In the genomic region with DNA sequence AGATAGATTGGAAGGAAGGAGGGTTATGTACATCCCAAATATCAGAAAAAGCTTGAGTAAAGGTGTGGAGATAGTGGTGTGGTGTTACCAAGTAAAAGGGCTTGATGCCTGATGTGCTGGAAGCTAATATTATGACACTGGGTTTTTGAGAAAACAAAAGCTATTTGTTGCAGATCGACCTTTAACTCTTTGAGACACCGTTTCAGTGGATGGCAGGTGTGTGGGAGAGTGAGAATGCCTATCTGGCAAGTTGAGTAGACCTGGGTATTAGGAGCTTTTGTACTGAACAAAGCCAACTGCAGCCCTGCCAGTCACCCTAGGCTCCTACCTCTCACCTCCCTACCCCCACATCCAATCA, we compare ENCODE assay signal across 11 cellular contexts. TPM values are rescaled to one million over a fixed set of nuclear protein-coding genes. Genes with fewer than 3 reads are reported as not detected.
DNase-seq lines count a peak whose midpoint lies in the region; ATAC-seq, FAIRE-seq and TF ChIP-seq lines count a peak whose summit lies in the region.
"Had no signal": no experiment of that assay in that cellular context is flagged by ENCODE, and none has a peak within 500 bp of the region (broad histone marks: within the 10 kb centered on the region; RNA-seq: fewer than 3 reads in every experiment).

No MANE protein-coding gene starts in this region.

- H3K9me3 ChIP-seq in CD8-positive, alpha-beta memory T cell (ENCODE audit: low read length) = no peaks in the 10 kb centered on the region
- H3K9me3 ChIP-seq in NT2/D1 (ENCODE audit: insufficient read depth, low read length) (peaks cover 5% of the 10 kb centered on the region; the same call in 1 of the 2 replicates), kidney (ENCODE audit: control insufficient read depth in 1 of 2, low read length in 2 of 2) (no peaks in the 10 kb centered on the region)
- H3K9me3 ChIP-seq: ascending aorta, uterus had no signal

- no peaks in the 10 kb centered on the region for H3K36me3 ChIP-seq in CD8-positive, alpha-beta memory T cell (ENCODE audit: insufficient read depth, low read length)
- H3K36me3 ChIP-seq in NT2/D1 (ENCODE audit: insufficient read depth, insufficient read length, low read length) (peaks cover 26% of the 10 kb centered on the region), kidney (ENCODE audit: control insufficient read depth in 1 of 2, insufficient read depth in 2 of 2, low read length in 2 of 2) (no peaks in the 10 kb centered on the region)
- H3K36me3 ChIP-seq: ascending aorta, uterus had no signal

- intact Hi-C loops in kidney (cut with DNase I) = no loop called here

- H3K4me3 Mint-ChIP-seq in CD8-positive, alpha-beta memory T cell = peak overlapping the region in 5 of 7 donors; percentile 28 to 94 (median 80)

- ATAC-seq in GM19328 (IDR thresholded peaks at IDR 0.05; ENCODE audit: unreplicated experiment) = no peak

- TF ChIP-seq CTCF in kidney (IDR thresholded peaks at IDR 0.05; ENCODE audit: borderline replicate concordance, extremely low read depth, insufficient read depth) = no peak

- no peaks in the 10 kb centered on the region for H3K27me3 ChIP-seq in CD8-positive, alpha-beta memory T cell (ENCODE audit: insufficient read depth, low read length, poor library complexity, severe bottlenecking)
- H3K27me3 ChIP-seq in NT2/D1 (ENCODE audit: insufficient read depth, insufficient read length) = no peaks in the 10 kb centered on the region
- H3K27me3 ChIP-seq: ascending aorta, uterus had no signal

- POLR2A ChIA-PET in CD8-positive, alpha-beta memory T cell (lab: Charles Lee) = interaction anchor here (1.4 kb wide), 1 partner anchor 19 kb away, joined by 4 read pairs; no protein-coding TSS in a partner anchor

- peaks cover 0 to 11% (median 1%) of the 10 kb centered on the region in 3 donors for H3K36me3 Mint-ChIP-seq in CD8-positive, alpha-beta memory T cell

- FAIRE-seq in kidney (lab: Jason Lieb, UNC) = no peak

- no peak overlapping the region for H3K27ac ChIP-seq in CD8-positive, alpha-beta memory T cell (ENCODE audit: low read depth, low read length)
- no peak overlapping the region for H3K27ac ChIP-seq in kidney (ENCODE audit: low read depth in 2 of 2, low read length in 2 of 2)
- H3K27ac ChIP-seq: ascending aorta, uterus had no signal

- H3K27me3 Mint-ChIP-seq in CD8-positive, alpha-beta memory T cell = no peaks in the 10 kb centered on the region

- peak overlapping the region in 2 of 8 donors; percentile 37 to 72 for H3K27ac Mint-ChIP-seq in CD8-positive, alpha-beta memory T cell

- CTCF ChIA-PET in CD8-positive, alpha-beta memory T cell (lab: Charles Lee) = interaction anchor here (1.1 to 4.8 kb wide), 6 partner anchors 10 to 68 kb away, joined by 3 to 35 read pairs (median 7); partner anchors contain the start of genes PRDX1 and TESK2

- peak overlapping the region; percentile 60 for H3K4me3 ChIP-seq in CD8-positive, alpha-beta memory T cell (ENCODE audit: low read length)
- H3K4me3 ChIP-seq in NT2/D1 (ENCODE audit: insufficient read length, low read depth) (peak overlapping the region; percentile 83), kidney (ENCODE audit: low read length in 2 of 2) (peak overlapping the region; percentile 94 to 99)

- peaks cover 15% of the 10 kb centered on the region for H3K4me1 ChIP-seq in CD8-positive, alpha-beta memory T cell (ENCODE audit: insufficient read depth, low read length)
- H3K4me1 ChIP-seq in NT2/D1 (ENCODE audit: insufficient read depth, insufficient read length) = peaks cover 12% of the 10 kb centered on the region
- H3K4me1 ChIP-seq in kidney (ENCODE audit: control insufficient read depth in 1 of 2, insufficient read depth in 1 of 2, low read depth in 1 of 2, low read length in 2 of 2) = peaks cover 5 to 11% of the 10 kb centered on the region in 2 donors

- H3K9me3 Mint-ChIP-seq in CD8-positive, alpha-beta memory T cell = no peaks in the 10 kb centered on the region

- peaks cover 28 to 36% (median 35%) of the 10 kb centered on the region in 3 donors for H3K4me1 Mint-ChIP-seq in CD8-positive, alpha-beta memory T cell

- peak overlapping the region; percentile 66 for H3K9ac ChIP-seq in NT2/D1 (ENCODE audit: insufficient read length, low read depth)
- H3K9ac ChIP-seq in kidney (ENCODE audit: low read length in 2 of 2) = peak overlapping the region in 1 of 2 donors; percentile 2

- DNase-seq in CD8-positive, alpha-beta memory T cell = no peak
- no peak for DNase-seq in NT2/D1 (ENCODE audit: low read depth, low spot score)
- DNase-seq in kidney = no peak
- DNase-seq in NCI-H2081 treated with DMSO at 0.1 percent for 48 hours (lab: John Stamatoyannopoulos, UW) = no peak
- DNase-seq in NCI-H2107 treated with DMSO at 0.1 percent for 48 hours (lab: John Stamatoyannopoulos, UW; ENCODE audit: unreplicated experiment) = no peak
- DNase-seq: erythroblast, H7, NCI-H1105 treated with DMSO at 0.1 percent for 48 hours, uterus had no signal

RNA-seq across cellular contexts. Expression of gene MMACHC, which starts 1.4 kb away (rescaled TPM):
- 1 to 10 TPM; 6.6 to 7.2 TPM for total RNA-seq in CD8-positive, alpha-beta memory T cell
- 0.64 TPM for polyA plus RNA-seq in CD8-positive, alpha-beta memory T cell
- 6.0 TPM for total RNA-seq in kidney
- 10.2 TPM for polyA plus RNA-seq in kidney (ENCODE audit: insufficient read depth, low read depth, low replicate concordance)

RNA-seq across cellular contexts. Expression of gene CCDC163, which starts 1.6 kb away (rescaled TPM):
- total RNA-seq in CD8-positive, alpha-beta memory T cell = 1 to 10 TPM; 6.1 to 6.6 TPM
- polyA plus RNA-seq in CD8-positive, alpha-beta memory T cell = 7.7 TPM
- 3.4 TPM for total RNA-seq in kidney
- polyA plus RNA-seq in kidney (ENCODE audit: insufficient read depth, low read depth, low replicate concordance) = 0.80 TPM
- total RNA-seq: ascending aorta had no signal

RNA-seq across cellular contexts. Expression of gene TESK2, which starts 10.5 kb away (rescaled TPM):
- total RNA-seq in CD8-positive, alpha-beta memory T cell = 1 to 10 TPM; 2.9 to 3.6 TPM
- polyA plus RNA-seq in CD8-positive, alpha-beta memory T cell = 3.1 TPM
- total RNA-seq in kidney = 2.7 TPM
- 1.6 TPM for polyA plus RNA-seq in kidney (ENCODE audit: insufficient read depth, low read depth, low replicate concordance)

RNA-seq across cellular contexts. Expression of gene PRDX1, which starts 20.2 kb away (rescaled TPM):
- total RNA-seq in CD8-positive, alpha-beta memory T cell = 100 to 1,000 TPM; 784 to 849 TPM
- polyA plus RNA-seq in CD8-positive, alpha-beta memory T cell = 261 TPM
- 452 TPM for total RNA-seq in kidney
- polyA plus RNA-seq in kidney (ENCODE audit: insufficient read depth, low read depth, low replicate concordance) = 1,042 TPM

RNA-seq across cellular contexts. Expression of gene AKR1A1, which starts 49.1 kb away (rescaled TPM):
- total RNA-seq in CD8-positive, alpha-beta memory T cell = 100 to 1,000 TPM; 204 to 217 TPM
- 98.3 TPM for polyA plus RNA-seq in CD8-positive, alpha-beta memory T cell
- total RNA-seq in kidney = 147 TPM
- 431 TPM for polyA plus RNA-seq in kidney (ENCODE audit: insufficient read depth, low read depth, low replicate concordance)
